ENCODE assay signal across 8 cellular contexts in genomic region chr21:45972716-45973474, GRCh38. TPM values are rescaled to one million over a fixed set of nuclear protein-coding genes. Genes with fewer than 3 reads are reported as not detected.
DNase-seq lines count a peak whose midpoint lies in the region; ATAC-seq and TF ChIP-seq lines count a peak whose summit lies in the region.

No MANE protein-coding gene starts in this region.

- ATAC-seq in natural killer cell (no peak), GM18868 (IDR thresholded peaks at IDR 0.05; ENCODE audit: unreplicated experiment) (no peak)

- H3K27me3 Mint-ChIP-seq in natural killer cell (ENCODE audit: low read depth in 2 of 2): peaks cover 13 to 20% of the 10 kb centered on the region in 2 donors
- H3K27me3 Mint-ChIP-seq in Calu3 (ENCODE audit: unreplicated experiment): no peaks in the 10 kb centered on the region

- DNase-seq in ELR (ENCODE audit: low read depth): peak; percentile 71
- peak; percentile 39 to 77 for DNase-seq in NCI-H524 (lab: John Stamatoyannopoulos, UW)
- no peak for DNase-seq in epithelial cell of proximal tubule (ENCODE audit: low read depth)
- no peak for DNase-seq in natural killer cell
- DNase-seq in SIG-M5 treated with dmso at 0.1 percent for 504 hours (lab: John Stamatoyannopoulos, UW; ENCODE audit: unreplicated experiment): no peak
- DNase-seq in GM10248 (ENCODE audit: extremely low spot score): no peak
- DNase-seq in Calu3: no peak

- H3K9me3 Mint-ChIP-seq in natural killer cell (no peaks in the 10 kb centered on the region), Calu3 (ENCODE audit: low read depth, unreplicated experiment) (no peaks in the 10 kb centered on the region)

- CTCF ChIA-PET in GM10248 (lab: Yijun Ruan, JAX) (interaction anchor here (0.9 to 2.0 kb wide), 9 partner anchors 14 to 1172 kb away, joined by 3 to 11 read pairs (median 3); no protein-coding TSS in a partner anchor), Calu3 (lab: Charles Lee) (interaction anchor here (0.5 to 3.1 kb wide), 3 partner anchors 53 to 171 kb away, joined by 3 to 20 read pairs (median 6); no protein-coding TSS in a partner anchor)

- H3K36me3 Mint-ChIP-seq in natural killer cell (no peaks in the 10 kb centered on the region), Calu3 (ENCODE audit: insufficient read depth, unreplicated experiment) (peaks cover 13% of the 10 kb centered on the region)

- H3K4me3 Mint-ChIP-seq in natural killer cell (peak overlapping the region; percentile 95), Calu3 (ENCODE audit: low read depth, unreplicated experiment) (no peak overlapping the region)

- intact Hi-C loops in natural killer cell (cut with micrococcal nuclease) (loop anchor here (2.0 to 5.0 kb wide), 3 partner anchors 79 to 172 kb away; partner anchors contain the start of gene COL6A2), Calu3 (cut with micrococcal nuclease; ENCODE audit: unreplicated experiment) (loop anchor here (5.0 to 10.0 kb wide), 3 partner anchors 102 to 174 kb away; no protein-coding TSS in a partner anchor)

- H3K4me1 Mint-ChIP-seq in natural killer cell (peaks cover 19 to 25% of the 10 kb centered on the region in 2 donors), Calu3 (ENCODE audit: low read depth, unreplicated experiment) (peaks cover 11% of the 10 kb centered on the region)

- peak overlapping the region; percentile 58 for H3K4me3 ChIP-seq in epithelial cell of proximal tubule (ENCODE audit: low read depth, low read length)

- peak overlapping the region; percentile 72 to 91 for H3K27ac Mint-ChIP-seq in natural killer cell
- no peak overlapping the region for H3K27ac Mint-ChIP-seq in Calu3 (ENCODE audit: unreplicated experiment)

- TF ChIP-seq CTCF in epithelial cell of proximal tubule (conservative IDR thresholded peaks at IDR 0.05; ENCODE audit: low read depth, low read length) (no peak), natural killer cell (IDR thresholded peaks at IDR 0.05) (no peak), GM10248 (IDR thresholded peaks at IDR 0.05; ENCODE audit: control extremely low read depth, extremely low read depth, low read depth, missing control alignments) (no peak), Calu3 (IDR thresholded peaks at IDR 0.05; ENCODE audit: unreplicated experiment) (no peak)

- no TSS peak for BruUV-seq in Calu3 (replicated peaks; lab: Mats Ljungman, UMichigan)

- POLR2A ChIA-PET in GM10248 (lab: Yijun Ruan, JAX): no interaction called here

RNA-seq across cellular contexts. Expression of gene COL6A1, which starts 8.7 kb away (rescaled TPM):
- total RNA-seq in epithelial cell of proximal tubule: 76.9 and 135 TPM in 2 replicates
- 1 to 10 TPM; 1.0 to 5.2 (median 2.5) TPM for total RNA-seq in natural killer cell
- total RNA-seq in Calu3 (2022): 17.8 and 18.5 TPM in 2 replicates

Comparison
In these comparisons a context has a peak if more than half of its experiments do, and no peak if none do; other contexts are left out.
1. DNase-seq: peak in ELR (single experiment) and NCI-H524 (2 of 2); none in epithelial cell of proximal tubule (single experiment), natural killer cell (single experiment), SIG-M5 treated with dmso at 0.1 percent for 504 hours (single experiment), GM10248 (single experiment) and Calu3 (single experiment).